1 cellular context compared by ENCODE assay signal in genomic region chr17:78360371-78361226, GRCh38.
TF ChIP-seq lines count a peak whose summit lies in the region.

No MANE protein-coding gene starts in this region.

TF ChIP-seq in HepG2, 621 proteins besides CTCF, POLR2A, EP300 and RAD21 (continued from another document and continues in another):
- TF ChIP-seq ZNF318 (CRISPR knock-in tag; IDR thresholded peaks at IDR 0.05) (0 out of 2 replicates have a peak, but pooled peaks have one; percentile 43), ZNF770 (CRISPR knock-in tag; IDR thresholded peaks at IDR 0.05) (peak; percentile 30; the same call in 1 of the 2 replicates), HOXA3 (CRISPR knock-in tag; IDR thresholded peaks at IDR 0.05) (peak; percentile 67), ETV6 (CRISPR knock-in tag; conservative IDR thresholded peaks at IDR 0.05) (no peak), TFDP2 (CRISPR knock-in tag; IDR thresholded peaks at IDR 0.05) (no peak), ISL2 (CRISPR knock-in tag; IDR thresholded peaks at IDR 0.05) (peak; percentile 66), ZC3H13 (CRISPR knock-in tag; IDR thresholded peaks at IDR 0.05) (no peak), RNF219 (CRISPR knock-in tag; IDR thresholded peaks at IDR 0.05) (no peak), PLRG1 (conservative IDR thresholded peaks at IDR 0.05) (no peak), MEIS1 (CRISPR knock-in tag; IDR thresholded peaks at IDR 0.05; ENCODE audit: borderline replicate concordance) (no peak; the same call in 1 of the 2 replicates), ZNF761 (CRISPR knock-in tag; conservative IDR thresholded peaks at IDR 0.05) (no peak), HMGA1 (CRISPR knock-in tag; conservative IDR thresholded peaks at IDR 0.05) (no peak), CREB1 (IDR thresholded peaks at IDR 0.05) (no peak), CREB1 (CRISPR knock-in tag; IDR thresholded peaks at IDR 0.05) (no peak), FOXO1 (CRISPR knock-in tag; IDR thresholded peaks at IDR 0.05) (peak; percentile 41; the same call in 1 of the 2 replicates), ZFP82 (CRISPR knock-in tag; IDR thresholded peaks at IDR 0.05; ENCODE audit: borderline replicate concordance) (no peak), SMYD3 (CRISPR knock-in tag; IDR thresholded peaks at IDR 0.05) (no peak), TOPORS (CRISPR knock-in tag; IDR thresholded peaks at IDR 0.05) (no peak)
- TF ChIP-seq, protein P1, sequence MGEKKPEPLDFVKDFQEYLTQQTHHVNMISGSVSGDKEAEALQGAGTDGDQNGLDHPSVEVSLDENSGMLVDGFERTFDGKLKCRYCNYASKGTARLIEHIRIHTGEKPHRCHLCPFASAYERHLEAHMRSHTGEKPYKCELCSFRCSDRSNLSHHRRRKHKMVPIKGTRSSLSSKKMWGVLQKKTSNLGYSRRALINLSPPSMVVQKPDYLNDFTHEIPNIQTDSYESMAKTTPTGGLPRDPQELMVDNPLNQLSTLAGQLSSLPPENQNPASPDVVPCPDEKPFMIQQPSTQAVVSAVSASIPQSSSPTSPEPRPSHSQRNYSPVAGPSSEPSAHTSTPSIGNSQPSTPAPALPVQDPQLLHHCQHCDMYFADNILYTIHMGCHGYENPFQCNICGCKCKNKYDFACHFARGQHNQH (CRISPR knock-in tag; IDR thresholded peaks at IDR 0.05) = no peak
- TF ChIP-seq, protein P2, sequence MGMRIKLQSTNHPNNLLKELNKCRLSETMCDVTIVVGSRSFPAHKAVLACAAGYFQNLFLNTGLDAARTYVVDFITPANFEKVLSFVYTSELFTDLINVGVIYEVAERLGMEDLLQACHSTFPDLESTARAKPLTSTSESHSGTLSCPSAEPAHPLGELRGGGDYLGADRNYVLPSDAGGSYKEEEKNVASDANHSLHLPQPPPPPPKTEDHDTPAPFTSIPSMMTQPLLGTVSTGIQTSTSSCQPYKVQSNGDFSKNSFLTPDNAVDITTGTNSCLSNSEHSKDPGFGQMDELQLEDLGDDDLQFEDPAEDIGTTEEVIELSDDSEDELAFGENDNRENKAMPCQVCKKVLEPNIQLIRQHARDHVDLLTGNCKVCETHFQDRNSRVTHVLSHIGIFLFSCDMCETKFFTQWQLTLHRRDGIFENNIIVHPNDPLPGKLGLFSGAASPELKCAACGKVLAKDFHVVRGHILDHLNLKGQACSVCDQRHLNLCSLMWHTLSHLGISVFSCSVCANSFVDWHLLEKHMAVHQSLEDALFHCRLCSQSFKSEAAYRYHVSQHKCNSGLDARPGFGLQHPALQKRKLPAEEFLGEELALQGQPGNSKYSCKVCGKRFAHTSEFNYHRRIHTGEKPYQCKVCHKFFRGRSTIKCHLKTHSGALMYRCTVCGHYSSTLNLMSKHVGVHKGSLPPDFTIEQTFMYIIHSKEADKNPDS (CRISPR knock-in tag; IDR thresholded peaks at IDR 0.05) = no peak
- TF ChIP-seq, protein P3, sequence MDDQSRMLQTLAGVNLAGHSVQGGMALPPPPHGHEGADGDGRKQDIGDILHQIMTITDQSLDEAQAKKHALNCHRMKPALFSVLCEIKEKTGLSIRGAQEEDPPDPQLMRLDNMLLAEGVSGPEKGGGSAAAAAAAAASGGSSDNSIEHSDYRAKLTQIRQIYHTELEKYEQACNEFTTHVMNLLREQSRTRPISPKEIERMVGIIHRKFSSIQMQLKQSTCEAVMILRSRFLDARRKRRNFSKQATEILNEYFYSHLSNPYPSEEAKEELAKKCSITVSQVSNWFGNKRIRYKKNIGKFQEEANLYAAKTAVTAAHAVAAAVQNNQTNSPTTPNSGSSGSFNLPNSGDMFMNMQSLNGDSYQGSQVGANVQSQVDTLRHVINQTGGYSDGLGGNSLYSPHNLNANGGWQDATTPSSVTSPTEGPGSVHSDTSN (CRISPR knock-in tag; IDR thresholded peaks at IDR 0.05; ENCODE audit: borderline replicate concordance) = no peak
- TF ChIP-seq, protein P4, sequence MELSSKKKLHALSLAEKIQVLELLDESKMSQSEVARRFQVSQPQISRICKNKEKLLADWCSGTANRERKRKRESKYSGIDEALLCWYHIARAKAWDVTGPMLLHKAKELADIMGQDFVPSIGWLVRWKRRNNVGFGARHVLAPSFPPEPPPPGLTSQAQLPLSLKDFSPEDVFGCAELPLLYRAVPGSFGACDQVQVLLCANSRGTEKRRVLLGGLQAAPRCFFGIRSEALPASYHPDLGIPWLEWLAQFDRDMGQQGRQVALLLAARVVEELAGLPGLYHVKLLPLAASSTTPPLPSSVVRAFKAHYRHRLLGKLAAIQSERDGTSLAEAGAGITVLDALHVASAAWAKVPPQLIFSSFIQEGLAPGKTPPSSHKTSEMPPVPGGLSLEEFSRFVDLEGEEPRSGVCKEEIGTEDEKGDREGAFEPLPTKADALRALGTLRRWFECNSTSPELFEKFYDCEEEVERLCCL (CRISPR knock-in tag; IDR thresholded peaks at IDR 0.05; ENCODE audit: borderline replicate concordance) = no peak
- TF ChIP-seq, protein P5, sequence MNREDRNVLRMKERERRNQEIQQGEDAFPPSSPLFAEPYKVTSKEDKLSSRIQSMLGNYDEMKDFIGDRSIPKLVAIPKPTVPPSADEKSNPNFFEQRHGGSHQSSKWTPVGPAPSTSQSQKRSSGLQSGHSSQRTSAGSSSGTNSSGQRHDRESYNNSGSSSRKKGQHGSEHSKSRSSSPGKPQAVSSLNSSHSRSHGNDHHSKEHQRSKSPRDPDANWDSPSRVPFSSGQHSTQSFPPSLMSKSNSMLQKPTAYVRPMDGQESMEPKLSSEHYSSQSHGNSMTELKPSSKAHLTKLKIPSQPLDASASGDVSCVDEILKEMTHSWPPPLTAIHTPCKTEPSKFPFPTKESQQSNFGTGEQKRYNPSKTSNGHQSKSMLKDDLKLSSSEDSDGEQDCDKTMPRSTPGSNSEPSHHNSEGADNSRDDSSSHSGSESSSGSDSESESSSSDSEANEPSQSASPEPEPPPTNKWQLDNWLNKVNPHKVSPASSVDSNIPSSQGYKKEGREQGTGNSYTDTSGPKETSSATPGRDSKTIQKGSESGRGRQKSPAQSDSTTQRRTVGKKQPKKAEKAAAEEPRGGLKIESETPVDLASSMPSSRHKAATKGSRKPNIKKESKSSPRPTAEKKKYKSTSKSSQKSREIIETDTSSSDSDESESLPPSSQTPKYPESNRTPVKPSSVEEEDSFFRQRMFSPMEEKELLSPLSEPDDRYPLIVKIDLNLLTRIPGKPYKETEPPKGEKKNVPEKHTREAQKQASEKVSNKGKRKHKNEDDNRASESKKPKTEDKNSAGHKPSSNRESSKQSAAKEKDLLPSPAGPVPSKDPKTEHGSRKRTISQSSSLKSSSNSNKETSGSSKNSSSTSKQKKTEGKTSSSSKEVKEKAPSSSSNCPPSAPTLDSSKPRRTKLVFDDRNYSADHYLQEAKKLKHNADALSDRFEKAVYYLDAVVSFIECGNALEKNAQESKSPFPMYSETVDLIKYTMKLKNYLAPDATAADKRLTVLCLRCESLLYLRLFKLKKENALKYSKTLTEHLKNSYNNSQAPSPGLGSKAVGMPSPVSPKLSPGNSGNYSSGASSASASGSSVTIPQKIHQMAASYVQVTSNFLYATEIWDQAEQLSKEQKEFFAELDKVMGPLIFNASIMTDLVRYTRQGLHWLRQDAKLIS (CRISPR knock-in tag; IDR thresholded peaks at IDR 0.05) = no peak
